8 cellular contexts compared by ENCODE assay signal in the genomic region with DNA sequence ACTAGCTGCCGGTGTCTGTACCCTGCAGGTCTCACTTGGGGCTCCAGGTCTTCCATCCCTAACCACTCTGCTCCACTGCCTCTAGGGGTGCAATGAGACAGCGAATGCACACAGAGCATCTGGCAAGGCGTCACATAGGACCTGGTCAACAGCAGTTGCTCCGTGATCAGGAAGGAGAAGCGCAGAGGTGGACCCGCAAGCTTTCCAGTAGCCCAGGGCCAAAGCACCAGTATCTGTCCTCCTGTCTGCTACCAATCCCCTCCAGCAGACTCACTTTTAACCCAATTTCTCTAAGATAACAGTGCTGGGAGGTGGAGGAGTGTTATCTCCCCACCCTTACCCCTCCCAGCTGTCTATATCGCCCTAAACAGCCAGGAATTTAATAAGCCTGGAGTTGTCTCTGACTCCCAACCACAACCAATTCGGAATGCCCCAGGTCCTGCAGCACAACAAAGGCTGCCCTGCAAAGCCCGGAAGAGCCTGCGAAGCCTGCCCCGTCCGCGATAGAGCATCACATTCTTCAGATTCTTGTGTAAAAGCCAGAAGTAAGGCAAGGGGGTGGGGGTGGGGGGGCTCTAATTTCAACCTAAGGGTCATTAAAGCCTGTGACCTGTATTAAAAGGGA. TPM values are rescaled to one million over a fixed set of nuclear protein-coding genes. Genes with fewer than 3 reads are reported as not detected.
DNase-seq lines count a peak whose midpoint lies in the region; ATAC-seq, FAIRE-seq and TF ChIP-seq lines count a peak whose summit lies in the region.

No MANE protein-coding gene starts in this region.

- H3K36me3 ChIP-seq in astrocyte (ENCODE audit: insufficient read depth, low read length) (peaks cover 23% of the 10 kb centered on the region), iPS-20b (ENCODE audit: insufficient read depth, low read depth, low read length) (peaks cover 13% of the 10 kb centered on the region; the same call in 1 of the 2 replicates)

- ATAC-seq in stimulated activated naive CD8-positive, alpha-beta T cell treated with anti-CD3 and anti-CD28 coated beads, Interleukin-15, amount 100 ng/mL, for 72 hours: no peak

- peak overlapping the region; percentile 22 for H3K4me3 ChIP-seq in astrocyte (ENCODE audit: insufficient read depth, low read depth, low read length)
- peak overlapping the region; percentile 54 for H3K4me3 ChIP-seq in iPS-20b (ENCODE audit: low read length)

- peaks cover 3% of the 10 kb centered on the region for H3K36me3 Mint-ChIP-seq in IgD-negative memory B cell
- H3K36me3 Mint-ChIP-seq in astrocyte (ENCODE audit: low read depth, unreplicated experiment): peaks cover 17% of the 10 kb centered on the region

- H3K4me1 ChIP-seq in astrocyte (ENCODE audit: insufficient read depth, low read length) (peaks cover 97% of the 10 kb centered on the region), iPS-20b (ENCODE audit: insufficient read depth, low read length) (peaks cover 73% of the 10 kb centered on the region)

- H3K4me1 Mint-ChIP-seq in IgD-negative memory B cell (peaks cover 62 to 83% (median 76%) of the 10 kb centered on the region in 3 donors), astrocyte (ENCODE audit: low read depth, unreplicated experiment) (peaks cover 95% of the 10 kb centered on the region)
- peaks cover 100% of the 10 kb centered on the region for H3K4me1 Mint-ChIP-seq in stimulated activated naive CD8-positive, alpha-beta T cell treated with anti-CD3 and anti-CD28 coated beads, Interleukin-15, amount 100 ng/mL, for 72 hours

- H3K79me2 ChIP-seq in astrocyte (ENCODE audit: insufficient read depth, low read length): peaks cover 100% of the 10 kb centered on the region

- no peak overlapping the region for H2AFZ ChIP-seq in astrocyte (ENCODE audit: low read depth, low read length)

- peak overlapping the region; percentile 85 to 91 (median 86) for H3K27ac Mint-ChIP-seq in IgD-negative memory B cell
- H3K27ac Mint-ChIP-seq in astrocyte (ENCODE audit: unreplicated experiment): peak overlapping the region; percentile 75
- H3K27ac Mint-ChIP-seq in stimulated activated naive CD8-positive, alpha-beta T cell treated with anti-CD3 and anti-CD28 coated beads, Interleukin-15, amount 100 ng/mL, for 72 hours: peak overlapping the region; percentile 91 to 95

- H3K4me2 ChIP-seq in astrocyte (ENCODE audit: low read length): peak overlapping the region; percentile 77

- H3K9ac ChIP-seq in astrocyte (ENCODE audit: low read length) (peak overlapping the region; percentile 65), iPS-20b (ENCODE audit: low read depth, low read length) (peak overlapping the region; percentile 80)

- H3K9me3 Mint-ChIP-seq in IgD-negative memory B cell: no peaks in the 10 kb centered on the region
- H3K9me3 Mint-ChIP-seq in astrocyte (ENCODE audit: unreplicated experiment): no peaks in the 10 kb centered on the region
- H3K9me3 Mint-ChIP-seq in stimulated activated naive CD8-positive, alpha-beta T cell treated with anti-CD3 and anti-CD28 coated beads, Interleukin-15, amount 100 ng/mL, for 72 hours: no peaks in the 10 kb centered on the region

- H3K27me3 Mint-ChIP-seq in IgD-negative memory B cell (no peaks in the 10 kb centered on the region), astrocyte (ENCODE audit: low read depth, unreplicated experiment) (no peaks in the 10 kb centered on the region)
- no peaks in the 10 kb centered on the region for H3K27me3 Mint-ChIP-seq in stimulated activated naive CD8-positive, alpha-beta T cell treated with anti-CD3 and anti-CD28 coated beads, Interleukin-15, amount 100 ng/mL, for 72 hours

- H4K20me1 ChIP-seq in astrocyte (ENCODE audit: insufficient read depth, low read length): peaks cover 100% of the 10 kb centered on the region

- no peaks in the 10 kb centered on the region for H3K9me3 ChIP-seq in astrocyte (ENCODE audit: insufficient read depth, low read depth, low read length)
- H3K9me3 ChIP-seq in iPS-20b (ENCODE audit: insufficient read depth, low read depth, low read length): no peaks in the 10 kb centered on the region

- H3K27me3 ChIP-seq in astrocyte (ENCODE audit: insufficient read depth, low read length) (no peaks in the 10 kb centered on the region), iPS-20b (ENCODE audit: insufficient read depth, low read length) (no peaks in the 10 kb centered on the region)

- H3K4me3 Mint-ChIP-seq in IgD-negative memory B cell (peak overlapping the region; percentile 63 to 88 (median 78)), astrocyte (ENCODE audit: unreplicated experiment) (peak overlapping the region; percentile 75)
- peak overlapping the region; percentile 82 to 88 for H3K4me3 Mint-ChIP-seq in stimulated activated naive CD8-positive, alpha-beta T cell treated with anti-CD3 and anti-CD28 coated beads, Interleukin-15, amount 100 ng/mL, for 72 hours

- TF ChIP-seq CTCF in astrocyte (IDR thresholded peaks at IDR 0.05; ENCODE audit: insufficient read depth, low read depth, low read length): no peak

- peak overlapping the region; percentile 90 for H3K27ac ChIP-seq in astrocyte (ENCODE audit: low read depth, low read length)
- peak overlapping the region; percentile 87 for H3K27ac ChIP-seq in iPS-20b (ENCODE audit: low read length)

- DNase-seq in AG20443 (ENCODE audit: low spot score): peak; percentile 85
- DNase-seq in astrocyte (ENCODE audit: low read depth): peak; percentile 87
- peak in 1 of 2 donors; percentile 42 for DNase-seq in stimulated activated naive CD8-positive, alpha-beta T cell treated with anti-CD3 and anti-CD28 coated beads, Interleukin-15, amount 100 ng/mL, for 72 hours
- DNase-seq in SHP77 (lab: John Stamatoyannopoulos, UW): no peak
- DNase-seq in ureter (ENCODE audit: low spot score): no peak
- DNase-seq in AML-193 (lab: John Stamatoyannopoulos, UW): no peak

- no peak for FAIRE-seq in astrocyte (lab: Jason Lieb, UNC)

RNA-seq across cellular contexts. Expression of a gene that starts 19.3 kb away (rescaled TPM):
- 231 TPM for polyA plus RNA-seq in IgD-negative memory B cell
- total RNA-seq in astrocyte (2,278 and 2,469 TPM in 2 replicates), ureter (810 TPM)

Comparison
In these comparisons a context has a peak if more than half of its experiments do, and no peak if none do; other contexts are left out.
1. DNase-seq: peak in AG20443 (single experiment) and astrocyte (single experiment); none in SHP77 (0 of 2), ureter (single experiment) and AML-193 (0 of 2).
2. Peak in every context shown above with its lines, with median percentiles within 50 percentile points of each other: H3K27ac Mint-ChIP-seq and H3K4me3 Mint-ChIP-seq.